ENCODE assay signal across 9 cellular contexts in the genomic region with DNA sequence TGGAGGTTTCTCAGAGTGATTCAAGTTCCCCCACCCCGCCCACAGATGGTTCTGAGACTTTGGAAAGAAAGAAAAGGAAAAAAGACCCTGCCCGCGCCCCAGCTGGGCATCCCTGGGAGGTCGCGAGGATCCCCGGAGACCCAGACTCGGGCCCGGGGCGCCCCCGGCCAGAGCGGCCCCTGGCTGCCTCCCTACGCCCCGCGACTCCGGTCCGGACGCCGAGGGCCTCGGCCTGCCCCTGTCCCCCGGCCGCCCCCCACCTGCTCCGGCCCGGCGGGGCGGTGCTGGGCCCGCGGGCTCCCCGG. TPM values are rescaled to one million over a fixed set of nuclear protein-coding genes. Genes with fewer than 3 reads are reported as not detected.
DNase-seq lines count a peak whose midpoint lies in the region; ATAC-seq and TF ChIP-seq lines count a peak whose summit lies in the region.
"Had no signal": no experiment of that assay in that cellular context is flagged by ENCODE, and none has a peak within 500 bp of the region (broad histone marks: within the 10 kb centered on the region; RNA-seq: fewer than 3 reads in every experiment).

No MANE protein-coding gene starts in this region.

- no peaks in the 10 kb centered on the region for H4K20me1 ChIP-seq in mammary epithelial cell (ENCODE audit: insufficient read depth, low read length)

- H3K9me3 ChIP-seq in cardiac muscle cell (ENCODE audit: low read depth) (no peaks in the 10 kb centered on the region), mammary epithelial cell (replicated peaks; ENCODE audit: insufficient read depth, low read length) (no peaks in the 10 kb centered on the region), upper lobe of left lung (no peaks in the 10 kb centered on the region)

- H3K36me3 ChIP-seq in cardiac muscle cell = no peaks in the 10 kb centered on the region
- no peaks in the 10 kb centered on the region for H3K36me3 ChIP-seq in mammary epithelial cell (ENCODE audit: insufficient read depth, low read length)
- H3K36me3 ChIP-seq in upper lobe of left lung = no peaks in the 10 kb centered on the region

- H3K4me1 Mint-ChIP-seq in memory B cell = peaks cover 34% of the 10 kb centered on the region

- no peak for TF ChIP-seq EP300 in upper lobe of left lung (IDR thresholded peaks at IDR 0.05)

- peak overlapping the region; percentile 17 for H2AFZ ChIP-seq in mammary epithelial cell (ENCODE audit: low read depth, low read length)

- peaks cover 3% of the 10 kb centered on the region for H3K27me3 Mint-ChIP-seq in memory B cell

- dilution Hi-C loops in mammary epithelial cell (cut with HindIII; ENCODE audit: low sequenced_read_pairs) = loop anchor here (5.0 kb wide), 1 partner anchor 73 kb away; no protein-coding TSS in a partner anchor

- CTCF ChIA-PET in mammary epithelial cell (lab: Charles Lee; ENCODE audit: low non-redundant PET) = no interaction called here

- TF ChIP-seq CTCF in cardiac muscle cell (IDR thresholded peaks at IDR 0.05; ENCODE audit: low read depth, low read length) (no peak), mammary epithelial cell (conservative IDR thresholded peaks at IDR 0.05 in 1 of 2, IDR thresholded peaks at IDR 0.05 in 1 of 2; ENCODE audit: extremely low read depth in 1 of 2, insufficient read depth in 1 of 2, low read depth in 1 of 2, low read length in 2 of 2) (no peak), upper lobe of left lung (IDR thresholded peaks at IDR 0.05) (no peak)

- no CpG with 5 or more reads among the region's 28 CpGs for WGBS in mammary epithelial cell (ENCODE audit: low coverage, missing lambda C conversion rate)
- 6 to 16% methylated on average over 5 to 21 of the region's 28 CpGs for WGBS in upper lobe of left lung, 2 donors

- H3K4me1 ChIP-seq in cardiac muscle cell (ENCODE audit: low read depth) (peaks cover 4% of the 10 kb centered on the region), mammary epithelial cell (ENCODE audit: insufficient read depth, low read length) (peaks cover 2% of the 10 kb centered on the region), upper lobe of left lung (peaks cover 8 to 22% (median 9%) of the 10 kb centered on the region in 4 donors)

- no peaks in the 10 kb centered on the region for H3K79me2 ChIP-seq in mammary epithelial cell (ENCODE audit: insufficient read depth, low read length)

- intact Hi-C loops in left cardiac atrium (cut with DNase I) (loop anchor here in 1 of 2 donors (5.0 kb wide), 1 partner anchor 47 kb away; the partner anchor contains the start of gene CRKL), mammary epithelial cell (cut with micrococcal nuclease) (no loop called here)

- peak overlapping the region; percentile 46 for H3K4me2 ChIP-seq in mammary epithelial cell (ENCODE audit: insufficient read depth, low read depth, low read length)

- H3K9me3 Mint-ChIP-seq in memory B cell = no peaks in the 10 kb centered on the region

- in situ Hi-C loops in mammary epithelial cell (cut with MboI; ENCODE audit: low sequenced_read_pairs in 2 of 2) = no loop called here

- DNase-seq in cardiac muscle cell (ENCODE audit: low read depth in 1 of 2, low spot score in 1 of 2) (no peak), left cardiac atrium (no peak), mammary epithelial cell (no peak), memory B cell (ENCODE audit: low spot score in 2 of 2) (no peak), upper lobe of left lung (no peak), DMS153 treated with DMSO at 0.1 percent for 48 hours (lab: John Stamatoyannopoulos, UW; ENCODE audit: unreplicated experiment) (no peak), NCI-H1694 (lab: John Stamatoyannopoulos, UW) (no peak)
- DNase-seq: NCI-H1417 treated with DMSO at 0.1 percent for 48 hours had no signal

- H3K36me3 Mint-ChIP-seq in memory B cell = no peaks in the 10 kb centered on the region

- TF ChIP-seq POLR2A in upper lobe of left lung (IDR thresholded peaks at IDR 0.05) = no peak

- no peak overlapping the region for H3K9ac ChIP-seq in mammary epithelial cell (ENCODE audit: insufficient read depth, low read length)

- no peak overlapping the region for H3K27ac Mint-ChIP-seq in memory B cell

- no peak for ATAC-seq in left cardiac atrium
- no peak for ATAC-seq in memory B cell (ENCODE audit: low read depth)
- ATAC-seq in upper lobe of left lung (ENCODE audit: low FRiP score in 2 of 2) = no peak
- no peak for ATAC-seq in HG02852 (IDR thresholded peaks at IDR 0.05; ENCODE audit: unreplicated experiment)

- BruUV-seq in mammary epithelial cell (replicated peaks; lab: Mats Ljungman, UMichigan) = no TSS peak

- H3K4me3 Mint-ChIP-seq in memory B cell = peak overlapping the region; percentile 86

- H3K27ac ChIP-seq in cardiac muscle cell (no peak overlapping the region), mammary epithelial cell (ENCODE audit: insufficient read depth, low read depth, low read length) (no peak overlapping the region), upper lobe of left lung (no peak overlapping the region)

- H3K27me3 ChIP-seq in cardiac muscle cell (peaks cover 34% of the 10 kb centered on the region), mammary epithelial cell (ENCODE audit: insufficient read depth, low read length) (peaks cover 2% of the 10 kb centered on the region), upper lobe of left lung (peaks cover 0 to 10% (median 3%) of the 10 kb centered on the region in 4 donors)

- H3K4me3 ChIP-seq in cardiac muscle cell (peak overlapping the region; percentile 39), mammary epithelial cell (replicated peaks in 1 of 3; ENCODE audit: insufficient read depth in 1 of 3, low read depth in 2 of 3, low read length in 3 of 3) (peak overlapping the region in 1 of 3 experiments; percentile 28), upper lobe of left lung (peak overlapping the region in 3 of 4 donors; percentile 37 to 47 (median 38))

RNA-seq across cellular contexts. Expression of gene AIFM3, which starts 2.3 kb away (rescaled TPM):
- total RNA-seq in cardiac muscle cell (2.0 and 4.8 TPM in 2 replicates), left cardiac atrium (1 to 10 TPM; 1.5 to 2.4 TPM), mammary epithelial cell (1 to 10 TPM in 1 of 2 donors, under 1 TPM in 1; 0.24 to 5.0 TPM), upper lobe of left lung (1 to 10 TPM; 4.7 to 9.4 (median 6.6) TPM)
- polyA plus RNA-seq in cardiac muscle cell (0.67 and 0.87 TPM in 2 replicates), mammary epithelial cell (0.24 TPM)
- not detected for polyA minus RNA-seq in mammary epithelial cell

RNA-seq across cellular contexts. Expression of gene LZTR1, which starts 17.3 kb away (rescaled TPM):
- total RNA-seq in cardiac muscle cell (50.8 and 62.6 TPM in 2 replicates), left cardiac atrium (10 to 100 TPM; 26.9 to 29.1 TPM), mammary epithelial cell (10 to 100 TPM; 52.8 to 59.4 TPM), upper lobe of left lung (100 to 1,000 TPM in 2 of 6 donors, 10 to 100 TPM in 4; 33.7 to 114 (median 63.2) TPM)
- polyA plus RNA-seq in cardiac muscle cell (41.7 and 60.9 TPM in 2 replicates), mammary epithelial cell (28.2 TPM)
- polyA minus RNA-seq in mammary epithelial cell = 44.9 TPM

RNA-seq across cellular contexts. Expression of gene THAP7, which starts 37.2 kb away (rescaled TPM):
- 61.1 and 69.8 TPM in 2 replicates for total RNA-seq in cardiac muscle cell
- 47.5 and 49.7 TPM in 2 replicates for polyA plus RNA-seq in cardiac muscle cell
- 10 to 100 TPM; 20.9 to 22.1 TPM for total RNA-seq in left cardiac atrium
- 10 to 100 TPM; 17.3 to 23.6 TPM for total RNA-seq in mammary epithelial cell
- polyA plus RNA-seq in mammary epithelial cell = 23.4 TPM
- polyA minus RNA-seq in mammary epithelial cell = 10.7 TPM
- 10 to 100 TPM; 18.9 to 52.4 (median 32.0) TPM for total RNA-seq in upper lobe of left lung

RNA-seq across cellular contexts. Expression of gene CRKL, which starts 47.5 kb away (rescaled TPM):
- 74.3 and 80.9 TPM in 2 replicates for total RNA-seq in cardiac muscle cell
- 42.4 and 60.1 TPM in 2 replicates for polyA plus RNA-seq in cardiac muscle cell
- total RNA-seq in left cardiac atrium = 10 to 100 TPM; 48.7 to 50.2 TPM
- 10 to 100 TPM; 75.0 to 80.3 TPM for total RNA-seq in mammary epithelial cell
- polyA plus RNA-seq in mammary epithelial cell = 32.0 TPM
- polyA minus RNA-seq in mammary epithelial cell = 72.0 TPM
- total RNA-seq in upper lobe of left lung = 10 to 100 TPM; 35.6 to 65.4 (median 53.4) TPM

RNA-seq across cellular contexts. Expression of gene P2RX6, which starts 50.2 kb away (rescaled TPM):
- total RNA-seq in cardiac muscle cell = 8.6 and 11.8 TPM in 2 replicates
- polyA plus RNA-seq in cardiac muscle cell = 7.9 and 8.9 TPM in 2 replicates
- total RNA-seq in left cardiac atrium = 1 to 10 TPM; 2.2 to 4.6 TPM
- total RNA-seq in mammary epithelial cell = 1 to 10 TPM; 2.9 to 4.3 TPM
- polyA plus RNA-seq in mammary epithelial cell = 1.6 TPM
- not detected for polyA minus RNA-seq in mammary epithelial cell
- 10 to 100 TPM in 1 of 6 donors, 1 to 10 TPM in 1, under 1 TPM in 4; 0.39 to 22.0 (median 0.65) TPM for total RNA-seq in upper lobe of left lung
